Comparison of ENCODE assay signal across 22 cellular contexts in genomic region chr11:5618807-5619206, GRCh38. TPM values are rescaled to one million over a fixed set of nuclear protein-coding genes. Genes with fewer than 3 reads are reported as not detected.
DNase-seq lines count a peak whose midpoint lies in the region; ATAC-seq and TF ChIP-seq lines count a peak whose summit lies in the region.
"Had no signal": no experiment of that assay in that cellular context is flagged by ENCODE, and none has a peak within 500 bp of the region (broad histone marks: within the 10 kb centered on the region; RNA-seq: fewer than 3 reads in every experiment).

No MANE protein-coding gene starts in this region.

- POLR2A ChIA-PET in PC-3 (lab: Charles Lee; ENCODE audit: unreplicated experiment) = no interaction called here

- H3K79me2 ChIP-seq in PC-3 (ENCODE audit: low read length) = no peaks in the 10 kb centered on the region

- H3K4me1 ChIP-seq in PC-3 (ENCODE audit: insufficient read depth, low read length) = peaks cover 46% of the 10 kb centered on the region

- H3K9me3 ChIP-seq in PC-3 (ENCODE audit: low read length) = no peaks in the 10 kb centered on the region
- H3K9me3 ChIP-seq: pancreas, Peyer's patch, spleen had no signal

- CTCF ChIA-PET in PC-3 (lab: Charles Lee) = interaction anchor here (0.6 kb wide), 1 partner anchor 63 kb away, joined by 4 read pairs; no protein-coding TSS in a partner anchor

- peak overlapping the region; percentile 83 for H3K4me2 ChIP-seq in PC-3 (ENCODE audit: low read length)

- peak; percentile 21 for ATAC-seq in PC-3
- ATAC-seq: effector memory CD8-positive, alpha-beta T cell; pancreas; stimulated activated naive CD8-positive, alpha-beta T cell treated with anti-CD3 and anti-CD28 coated beads, Interleukin-15, amount 100 ng/mL, for 72 hours had no signal

- peak overlapping the region; percentile 86 for H3K9ac ChIP-seq in PC-3 (ENCODE audit: low read length)

- H3K36me3 ChIP-seq in PC-3 (ENCODE audit: low read depth, low read length) = no peaks in the 10 kb centered on the region
- H3K36me3 ChIP-seq: pancreas, Peyer's patch, spleen had no signal

- no peaks in the 10 kb centered on the region for H4K20me1 ChIP-seq in PC-3 (ENCODE audit: low read length)

- DNase-seq in GM03348 (ENCODE audit: low spot score) (peak; percentile 38), PC-3 (peak; percentile 88), epithelial cell of esophagus (ENCODE audit: low read depth) (peak; percentile 89), renal cortical epithelial cell (ENCODE audit: low read depth) (peak; percentile 32), kidney glomerular epithelial cell (lab: John Stamatoyannopoulos, UW) (no peak), Kasumi-1 (lab: John Stamatoyannopoulos, UW) (no peak)
- DNase-seq in activated CD4-positive, alpha-beta T cell treated with anti-CD3 and anti-CD28 coated beads for 48 hours = no peak
- no peak for DNase-seq in stimulated activated CD4-positive, alpha-beta T cell treated with anti-CD3 and anti-CD28 coated beads, Interleukin-4, amount 100 ng/mL, for 4 hours
- DNase-seq: activated naive CD4-positive, alpha-beta T cell treated with anti-CD3 and anti-CD28 coated beads, Interleukin-2, amount 10 ng/mL, durations not matched to agents 7 days and 5 days; CD4-positive, alpha-beta memory T cell; central memory CD4-positive, alpha-beta T cell; effector memory CD8-positive, alpha-beta T cell; NCI-H1694; pancreas; Peyer's patch; spleen; stimulated activated naive CD8-positive, alpha-beta T cell treated with anti-CD3 and anti-CD28 coated beads, Interleukin-15, amount 100 ng/mL, for 72 hours had no signal

- H3K27me3 ChIP-seq in PC-3 (ENCODE audit: low read length) = no peaks in the 10 kb centered on the region
- H3K27me3 ChIP-seq: pancreas, Peyer's patch, spleen had no signal

- H3K27ac ChIP-seq in PC-3 (ENCODE audit: low read length) = peak overlapping the region; percentile 99
- H3K27ac ChIP-seq: HL-60, pancreas, Peyer's patch, spleen had no signal

- intact Hi-C loops in PC-3 (cut with micrococcal nuclease) = no loop called here

- no TSS peak for BruUV-seq in PC-3 (replicated peaks; lab: Mats Ljungman, UMichigan)

- peak overlapping the region; percentile 51; the same call in 1 of the 2 replicates for H3K4me3 ChIP-seq in PC-3 (ENCODE audit: low read length)
- H3K4me3 ChIP-seq in epithelial cell of esophagus (ENCODE audit: low read length) = no peak overlapping the region
- H3K4me3 ChIP-seq: pancreas, Peyer's patch, spleen had no signal

- no peak for TF ChIP-seq CTCF in PC-3 (conservative IDR thresholded peaks at IDR 0.05; ENCODE audit: low read depth, low read length)
- TF ChIP-seq CTCF in epithelial cell of esophagus (IDR thresholded peaks at IDR 0.05; ENCODE audit: insufficient read depth, low read depth, low read length, missing control alignments) = no peak

- H2AFZ ChIP-seq in PC-3 (ENCODE audit: low read length) = no peak overlapping the region

- peaks cover 15% of the 10 kb centered on the region for H3F3A ChIP-seq in PC-3 (ENCODE audit: low read length, unreplicated experiment)

- no peaks in the 10 kb centered on the region for H3K9me2 ChIP-seq in PC-3 (replicated peaks; ENCODE audit: low read length)

RNA-seq across cellular contexts. Expression of gene TRIM34, which starts 6.0 kb away (rescaled TPM):
- 1.3 and 1.6 TPM in 2 replicates for total RNA-seq in PC-3 (2014; rRNA removed)
- 10.7 and 15.3 TPM in 2 replicates for total RNA-seq in renal cortical epithelial cell

RNA-seq across cellular contexts. Expression of gene TRIM6, which starts 22.4 kb away (rescaled TPM):
- total RNA-seq in PC-3 (2014; rRNA removed) (10.1 and 12.6 TPM in 2 replicates), renal cortical epithelial cell (10.4 and 19.5 TPM in 2 replicates)
- total RNA-seq: CD4-positive, alpha-beta memory T cell had no signal

RNA-seq across cellular contexts. Expression of gene OR52B6, which starts 38.1 kb away (rescaled TPM):
- not detected in 2 replicates for total RNA-seq in PC-3 (2014; rRNA removed)
- total RNA-seq in renal cortical epithelial cell = not detected in 2 replicates
- total RNA-seq: CD4-positive, alpha-beta memory T cell; glomerular endothelial cell; kidney epithelial cell; mucosa of gallbladder; pancreas; Peyer's patch; spleen; T-helper 1 cell treated with Interleukin-12 subunit alpha and Interleukin-12 subunit beta and Interleukin-4 antibody, amounts not matched to agents 30 ng/mL and 1 ng/mL, for 36 hours had no signal

Comparison
In these comparisons a context has a peak if more than half of its experiments do, and no peak if none do; other contexts are left out.
1. DNase-seq: peak in GM03348 (single experiment), PC-3 (single experiment), epithelial cell of esophagus (single experiment) and renal cortical epithelial cell (single experiment); none in activated CD4-positive, alpha-beta T cell treated with anti-CD3 and anti-CD28 coated beads for 48 hours (single experiment), kidney glomerular epithelial cell (single experiment), Kasumi-1 (0 of 2) and stimulated activated CD4-positive, alpha-beta T cell treated with anti-CD3 and anti-CD28 coated beads, Interleukin-4, amount 100 ng/mL, for 4 hours (0 of 2).